In genomic region chrX:124388562-124388961, GRCh38 we compare ENCODE assay signal across 8 cellular contexts. TPM values are rescaled to one million over a fixed set of nuclear protein-coding genes. Genes with fewer than 3 reads are reported as not detected.
DNase-seq lines count a peak whose midpoint lies in the region; ATAC-seq and TF ChIP-seq lines count a peak whose summit lies in the region.

No MANE protein-coding gene starts in this region.

- H3K27me3 Mint-ChIP-seq in Caco-2 (ENCODE audit: insufficient read depth, unreplicated experiment): no peaks in the 10 kb centered on the region
- no peaks in the 10 kb centered on the region for H3K27me3 Mint-ChIP-seq in activated T-helper 17 cell treated with anti-CD3 and anti-CD28 coated beads, Interleukin-2, amount 50 U/mL, for 72 hours

- peak; percentile 75 for ATAC-seq in GM21360 (IDR thresholded peaks at IDR 0.05; ENCODE audit: unreplicated experiment)
- ATAC-seq in activated T-helper 17 cell treated with anti-CD3 and anti-CD28 coated beads, Interleukin-2, amount 50 U/mL, for 72 hours (replicated peaks): peak; percentile 40
- no peak for ATAC-seq in HG02981 (IDR thresholded peaks at IDR 0.05; ENCODE audit: unreplicated experiment)

- H3K27ac Mint-ChIP-seq in Caco-2 (ENCODE audit: unreplicated experiment): no peak overlapping the region
- no peak overlapping the region for H3K27ac Mint-ChIP-seq in activated T-helper 17 cell treated with anti-CD3 and anti-CD28 coated beads, Interleukin-2, amount 50 U/mL, for 72 hours

- H2AFZ ChIP-seq in Karpas-422 (ENCODE audit: low read length): no peak overlapping the region

- H3K4me1 ChIP-seq in Caco-2: no peaks in the 10 kb centered on the region
- H3K4me1 ChIP-seq in Karpas-422 (ENCODE audit: low read length): no peaks in the 10 kb centered on the region

- intact Hi-C loops in Caco-2 (cut with micrococcal nuclease; ENCODE audit: unreplicated experiment): loop anchor here (2.0 to 5.0 kb wide), 2 partner anchors 178 to 744 kb away; no protein-coding TSS in a partner anchor
- intact Hi-C loops in posterior cingulate gyrus (cut with DNase I): no loop called here

- H3K4me3 ChIP-seq in Caco-2 (ENCODE audit: low read depth, low read length) (no peak overlapping the region), Karpas-422 (ENCODE audit: low read length) (no peak overlapping the region), foreskin fibroblast (ENCODE audit: low read depth in 1 of 2, low read length in 2 of 2) (no peak overlapping the region)

- peak; percentile 33 to 48 for DNase-seq in Caco-2
- DNase-seq in Karpas-422: peak; percentile 84
- peak; percentile 32 for DNase-seq in RPMI7951 (ENCODE audit: low read depth)
- peak; percentile 9 to 55 for DNase-seq in foreskin fibroblast
- DNase-seq in posterior cingulate gyrus: peak in 9 of 10 donors; percentile 36 to 91 (median 51)

- no peaks in the 10 kb centered on the region for H3K4me1 Mint-ChIP-seq in Caco-2 (ENCODE audit: low read depth, unreplicated experiment)
- peaks cover 3% of the 10 kb centered on the region for H3K4me1 Mint-ChIP-seq in activated T-helper 17 cell treated with anti-CD3 and anti-CD28 coated beads, Interleukin-2, amount 50 U/mL, for 72 hours

- no peak overlapping the region for H3K4me3 Mint-ChIP-seq in Caco-2 (ENCODE audit: unreplicated experiment)
- H3K4me3 Mint-ChIP-seq in activated T-helper 17 cell treated with anti-CD3 and anti-CD28 coated beads, Interleukin-2, amount 50 U/mL, for 72 hours: no peak overlapping the region

- H3K36me3 ChIP-seq in Caco-2 (ENCODE audit: control insufficient read depth, insufficient read depth, low read length) (no peaks in the 10 kb centered on the region), Karpas-422 (ENCODE audit: insufficient read depth, low read length) (no peaks in the 10 kb centered on the region)

- no peaks in the 10 kb centered on the region for H3K9me2 ChIP-seq in Karpas-422 (replicated peaks; ENCODE audit: insufficient read depth, low read length)

- peak; percentile 47 to 57 for TF ChIP-seq CTCF in Caco-2 (IDR thresholded peaks at IDR 0.05; ENCODE audit: insufficient read depth in 1 of 2, low read depth in 1 of 2, low read length in 1 of 2, severe bottlenecking in 1 of 2, unreplicated experiment in 1 of 2)
- peak; percentile 43 for TF ChIP-seq CTCF in foreskin fibroblast (IDR thresholded peaks at IDR 0.05; ENCODE audit: low read depth, low read length)

- H3K27me3 ChIP-seq in Caco-2 (replicated peaks; ENCODE audit: control insufficient read depth, insufficient read depth, low read length) (no peaks in the 10 kb centered on the region), Karpas-422 (ENCODE audit: low read length) (no peaks in the 10 kb centered on the region)

- BruUV-seq in Caco-2 (replicated peaks; lab: Mats Ljungman, UMichigan): no TSS peak

- no peaks in the 10 kb centered on the region for H3K79me2 ChIP-seq in Karpas-422 (ENCODE audit: low read length)

- H3K9me3 Mint-ChIP-seq in Caco-2 (ENCODE audit: unreplicated experiment): no peaks in the 10 kb centered on the region
- no peaks in the 10 kb centered on the region for H3K9me3 Mint-ChIP-seq in activated T-helper 17 cell treated with anti-CD3 and anti-CD28 coated beads, Interleukin-2, amount 50 U/mL, for 72 hours

- H3K27ac ChIP-seq in Karpas-422 (ENCODE audit: low read length): no peak overlapping the region

- POLR2A ChIA-PET in Caco-2 (lab: Charles Lee): no interaction called here

- no peaks in the 10 kb centered on the region for H4K20me1 ChIP-seq in Karpas-422 (ENCODE audit: insufficient read depth, low read depth, low read length)

- CTCF ChIA-PET in Caco-2 (lab: Charles Lee): no interaction called here

- H3K9me3 ChIP-seq in Caco-2: no peaks in the 10 kb centered on the region
- H3K9me3 ChIP-seq in Karpas-422 (ENCODE audit: low read length): no peaks in the 10 kb centered on the region

- H3K4me2 ChIP-seq in Karpas-422 (ENCODE audit: low read depth, low read length, poor library complexity, severe bottlenecking): no peak overlapping the region

- H3K36me3 Mint-ChIP-seq in Caco-2 (ENCODE audit: insufficient read depth, unreplicated experiment): no peaks in the 10 kb centered on the region
- peaks cover 15% of the 10 kb centered on the region for H3K36me3 Mint-ChIP-seq in activated T-helper 17 cell treated with anti-CD3 and anti-CD28 coated beads, Interleukin-2, amount 50 U/mL, for 72 hours (ENCODE audit: low read depth)

- no peak overlapping the region for H3K9ac ChIP-seq in Karpas-422 (ENCODE audit: low read length)

RNA-seq across cellular contexts. Expression of gene SH2D1A, which starts 42.2 kb away (rescaled TPM):
- total RNA-seq in Caco-2 (2022): not detected in 2 replicates
- total RNA-seq in Karpas-422 (2014; rRNA removed; shearing (Covaris generic); ENCODE audit: low replicate concordance): 0.72 and 1.5 TPM in 2 replicates
- not detected in 2 replicates for total RNA-seq in RPMI7951 (2014; rRNA removed; shearing (Covaris generic))
- 10 to 100 TPM; 45.5 to 60.9 TPM for total RNA-seq in activated T-helper 17 cell treated with anti-CD3 and anti-CD28 coated beads, Interleukin-2, amount 50 U/mL, for 72 hours

RNA-seq across cellular contexts. Expression of gene TEX13D, which starts 56.1 kb away (rescaled TPM):
- not detected in 2 replicates for total RNA-seq in Caco-2 (2022)
- 0.82 and 2.0 TPM in 2 replicates for total RNA-seq in Karpas-422 (2014; rRNA removed; shearing (Covaris generic); ENCODE audit: low replicate concordance)
- not detected in 2 replicates for total RNA-seq in RPMI7951 (2014; rRNA removed; shearing (Covaris generic))
- under 1 TPM in 1 of 2 donors, not detected in 1; 0.16 TPM for total RNA-seq in activated T-helper 17 cell treated with anti-CD3 and anti-CD28 coated beads, Interleukin-2, amount 50 U/mL, for 72 hours

Comparison
In these comparisons a context has a peak if more than half of its experiments do, and no peak if none do; other contexts are left out.
1. DNase-seq: peak in every context shown above with its lines; median percentile 84 in Karpas-422; 51 in posterior cingulate gyrus; 40 in Caco-2; 32 in RPMI7951; 32 in foreskin fibroblast.
2. RNA of gene SH2D1A, which starts 42.2 kb away (total RNA-seq): 45.5 to 60.9 TPM in activated T-helper 17 cell treated with anti-CD3 and anti-CD28 coated beads, Interleukin-2, amount 50 U/mL, for 72 hours; 0.72 to 1.5 TPM in Karpas-422, not detected in Caco-2 and not detected in RPMI7951; every median in the first group is over 10 times any median in the second.